In genomic region chr9:112174223-112174964, GRCh38 we compare ENCODE assay signal across 8 cellular contexts. TPM values are rescaled to one million over a fixed set of nuclear protein-coding genes. Genes with fewer than 3 reads are reported as not detected.
DNase-seq lines count a peak whose midpoint lies in the region; ATAC-seq and TF ChIP-seq lines count a peak whose summit lies in the region.

No MANE protein-coding gene starts in this region.

- H3K4me1 ChIP-seq in endodermal cell (ENCODE audit: control insufficient read depth, insufficient read depth, low read length) (no peaks in the 10 kb centered on the region), mucosa of stomach (ENCODE audit: control insufficient read depth, insufficient read depth, low read length) (peaks cover 49% of the 10 kb centered on the region)

- H3K4me1 Mint-ChIP-seq in activated CD4-positive, alpha-beta memory T cell treated with anti-CD3 and anti-CD28 coated beads for 36 hours (ENCODE audit: low read depth), result peaks cover 40% of the 10 kb centered on the region
- H3K4me1 Mint-ChIP-seq in endodermal cell, result peaks cover 25% of the 10 kb centered on the region
- peaks cover 60% of the 10 kb centered on the region for H3K4me1 Mint-ChIP-seq in stimulated activated effector memory CD8-positive, alpha-beta T cell treated with anti-CD3 and anti-CD28 coated beads, Interleukin-12 subunit alpha, Interleukin-12 subunit beta, amount 100 ng/mL, for 72 hours

- no peaks in the 10 kb centered on the region for H3K36me3 ChIP-seq in endodermal cell (ENCODE audit: control insufficient read depth, insufficient read depth, low read length)
- no peaks in the 10 kb centered on the region for H3K36me3 ChIP-seq in mucosa of stomach (ENCODE audit: control insufficient read depth, insufficient read depth, low read length)

- H3K27ac ChIP-seq in endodermal cell (ENCODE audit: low read depth, low read length), result no peak overlapping the region

- ATAC-seq in GM18868 (IDR thresholded peaks at IDR 0.05; ENCODE audit: unreplicated experiment) (peak; percentile 91), HG03064 (IDR thresholded peaks at IDR 0.05; ENCODE audit: low read depth, unreplicated experiment) (peak; percentile 86)
- ATAC-seq in stimulated activated effector memory CD8-positive, alpha-beta T cell treated with anti-CD3 and anti-CD28 coated beads, Interleukin-12 subunit alpha, Interleukin-12 subunit beta, amount 100 ng/mL, for 72 hours, result peak; percentile 93

- peak overlapping the region; percentile 80 for H3K4me3 Mint-ChIP-seq in activated CD4-positive, alpha-beta memory T cell treated with anti-CD3 and anti-CD28 coated beads for 36 hours
- peak overlapping the region; percentile 70 for H3K4me3 Mint-ChIP-seq in endodermal cell
- peak overlapping the region; percentile 86 for H3K4me3 Mint-ChIP-seq in stimulated activated effector memory CD8-positive, alpha-beta T cell treated with anti-CD3 and anti-CD28 coated beads, Interleukin-12 subunit alpha, Interleukin-12 subunit beta, amount 100 ng/mL, for 72 hours

- H3K9ac ChIP-seq in endodermal cell (ENCODE audit: extremely low read depth, low read length, poor library complexity, severe bottlenecking) (no peak overlapping the region), mucosa of stomach (ENCODE audit: low read length) (peak overlapping the region; percentile 80)

- DNase-seq in AG04449 (ENCODE audit: low read depth, low spot score), result no peak
- peak; percentile 41 for DNase-seq in NCI-H510A (lab: John Stamatoyannopoulos, UW)
- DNase-seq in activated CD4-positive, alpha-beta memory T cell treated with anti-CD3 and anti-CD28 coated beads for 36 hours, result peak; percentile 88
- peak; percentile 72 for DNase-seq in endodermal cell
- DNase-seq in stimulated activated effector memory CD8-positive, alpha-beta T cell treated with anti-CD3 and anti-CD28 coated beads, Interleukin-12 subunit alpha, Interleukin-12 subunit beta, amount 100 ng/mL, for 72 hours (ENCODE audit: low spot score in 2 of 2), result peak; percentile 62 to 85

- CTCF ChIA-PET in AG04449 (lab: Yijun Ruan, JAX), result no interaction called here
- CTCF ChIA-PET in activated CD4-positive, alpha-beta memory T cell treated with anti-CD3 and anti-CD28 coated beads for 36 hours (lab: Charles Lee), result interaction anchor here (0.7 to 1.1 kb wide), 4 partner anchors 81 to 205 kb away, joined by 3 to 4 read pairs (median 4); partner anchors contain the start of genes HSDL2 and PTBP3

- no peaks in the 10 kb centered on the region for H3K9me3 Mint-ChIP-seq in activated CD4-positive, alpha-beta memory T cell treated with anti-CD3 and anti-CD28 coated beads for 36 hours
- no peaks in the 10 kb centered on the region for H3K9me3 Mint-ChIP-seq in endodermal cell
- no peaks in the 10 kb centered on the region for H3K9me3 Mint-ChIP-seq in stimulated activated effector memory CD8-positive, alpha-beta T cell treated with anti-CD3 and anti-CD28 coated beads, Interleukin-12 subunit alpha, Interleukin-12 subunit beta, amount 100 ng/mL, for 72 hours

- peaks cover 38% of the 10 kb centered on the region for H3K27me3 ChIP-seq in endodermal cell (ENCODE audit: control insufficient read depth, insufficient read depth, low read length, poor library complexity, severe bottlenecking)
- no peaks in the 10 kb centered on the region for H3K27me3 ChIP-seq in mucosa of stomach (ENCODE audit: control insufficient read depth, insufficient read depth, low read length)

- intact Hi-C loops in activated CD4-positive, alpha-beta memory T cell treated with anti-CD3 and anti-CD28 coated beads for 36 hours (cut with micrococcal nuclease), result loop anchor here (1.0 to 5.0 kb wide), 4 partner anchors 153 to 277 kb away; partner anchors contain the start of genes PTBP3 and UGCG

- TF ChIP-seq CTCF in AG04449 (IDR thresholded peaks at IDR 0.05; ENCODE audit: insufficient read depth, low read length, missing control alignments) (no peak), endodermal cell (conservative IDR thresholded peaks at IDR 0.05) (no peak)

- H3K9me3 ChIP-seq in endodermal cell (ENCODE audit: control insufficient read depth, low read length), result no peaks in the 10 kb centered on the region
- H3K9me3 ChIP-seq in mucosa of stomach (ENCODE audit: control insufficient read depth, low read length), result no peaks in the 10 kb centered on the region

- H3K4me3 ChIP-seq in AG04449 (ENCODE audit: low read depth, low read length), result peak overlapping the region; percentile 56
- peak overlapping the region; percentile 70 for H3K4me3 ChIP-seq in endodermal cell (ENCODE audit: low read length)
- H3K4me3 ChIP-seq in mucosa of stomach (ENCODE audit: low read length), result peak overlapping the region; percentile 15

- POLR2A ChIA-PET in AG04449 (lab: Yijun Ruan, JAX), result interaction anchor here (0.5 kb wide), 1 partner anchor 13 kb away, joined by 3 read pairs; no protein-coding TSS in a partner anchor
- POLR2A ChIA-PET in activated CD4-positive, alpha-beta memory T cell treated with anti-CD3 and anti-CD28 coated beads for 36 hours (lab: Charles Lee), result interaction anchor here (0.7 to 1.4 kb wide), 4 partner anchors 12 to 204 kb away, joined by 3 to 5 read pairs (median 4); partner anchors contain the start of gene PTBP3

- 17 to 28% methylated on average over 18 to 42 of the region's 42 CpGs for WGBS in endodermal cell (ENCODE audit: insufficient coverage in 1 of 2, insufficient read length in 1 of 2), 2 experiments

- H3K36me3 Mint-ChIP-seq in activated CD4-positive, alpha-beta memory T cell treated with anti-CD3 and anti-CD28 coated beads for 36 hours, result peaks cover 3% of the 10 kb centered on the region
- H3K36me3 Mint-ChIP-seq in endodermal cell (ENCODE audit: low read depth), result no peaks in the 10 kb centered on the region
- H3K36me3 Mint-ChIP-seq in stimulated activated effector memory CD8-positive, alpha-beta T cell treated with anti-CD3 and anti-CD28 coated beads, Interleukin-12 subunit alpha, Interleukin-12 subunit beta, amount 100 ng/mL, for 72 hours, result no peaks in the 10 kb centered on the region

- H3K27me3 Mint-ChIP-seq in activated CD4-positive, alpha-beta memory T cell treated with anti-CD3 and anti-CD28 coated beads for 36 hours, result peaks cover 8% of the 10 kb centered on the region
- peaks cover 48% of the 10 kb centered on the region for H3K27me3 Mint-ChIP-seq in endodermal cell (ENCODE audit: insufficient read depth)

- peak overlapping the region; percentile 84 for H3K27ac Mint-ChIP-seq in activated CD4-positive, alpha-beta memory T cell treated with anti-CD3 and anti-CD28 coated beads for 36 hours
- H3K27ac Mint-ChIP-seq in endodermal cell, result no peak overlapping the region
- H3K27ac Mint-ChIP-seq in stimulated activated effector memory CD8-positive, alpha-beta T cell treated with anti-CD3 and anti-CD28 coated beads, Interleukin-12 subunit alpha, Interleukin-12 subunit beta, amount 100 ng/mL, for 72 hours, result peak overlapping the region; percentile 93

RNA-seq across cellular contexts. Expression of gene SUSD1, which starts 0.7 kb away (rescaled TPM):
- 1 to 10 TPM; 3.2 to 3.6 TPM for total RNA-seq in activated CD4-positive, alpha-beta memory T cell treated with anti-CD3 and anti-CD28 coated beads for 36 hours
- total RNA-seq in endodermal cell, result 10 to 100 TPM in 1 of 2 donors, 1 to 10 TPM in 1; 7.7 to 10.4 TPM
- polyA plus RNA-seq in endodermal cell (2013, experiment 1 of 2), result 3.6 TPM
- polyA plus RNA-seq in endodermal cell (2013, experiment 2 of 2), result 3.1 TPM

Comparison
In these comparisons a context has a peak if more than half of its experiments do, and no peak if none do; other contexts are left out.
1. H3K4me3 ChIP-seq: peak in every context shown above with its lines; median percentile 70 in endodermal cell; 56 in AG04449; 15 in mucosa of stomach.